Comparison of ENCODE assay signal across 9 cellular contexts in genomic region chr12:6312529-6313325, GRCh38.
DNase-seq lines count a peak whose midpoint lies in the region; ATAC-seq and TF ChIP-seq lines count a peak whose summit lies in the region.
"Had no signal": no experiment of that assay in that cellular context is flagged by ENCODE, and none has a peak within 500 bp of the region (broad histone marks: within the 10 kb centered on the region; RNA-seq: fewer than 3 reads in every experiment).

No MANE protein-coding gene starts in this region.

- H3K9me3 Mint-ChIP-seq in stimulated activated effector memory CD8-positive, alpha-beta T cell treated with anti-CD3 and anti-CD28 coated beads, Interleukin-12 subunit alpha, Interleukin-12 subunit beta, amount 100 ng/mL, for 72 hours, result no peaks in the 10 kb centered on the region

- peak overlapping the region; percentile 57 for H3K4me2 ChIP-seq in BLaER1

- H3K4me3 ChIP-seq in BLaER1, result no peak overlapping the region
- no peak overlapping the region for H3K4me3 ChIP-seq in epithelial cell of esophagus (ENCODE audit: low read length)

- peaks cover 27% of the 10 kb centered on the region for H3K4me1 ChIP-seq in BLaER1

- H3K4me3 Mint-ChIP-seq in stimulated activated effector memory CD8-positive, alpha-beta T cell treated with anti-CD3 and anti-CD28 coated beads, Interleukin-12 subunit alpha, Interleukin-12 subunit beta, amount 100 ng/mL, for 72 hours, result no peak overlapping the region
- H3K4me3 Mint-ChIP-seq: activated naive CD8-positive, alpha-beta T cell had no signal

- H3K27ac Mint-ChIP-seq in stimulated activated effector memory CD8-positive, alpha-beta T cell treated with anti-CD3 and anti-CD28 coated beads, Interleukin-12 subunit alpha, Interleukin-12 subunit beta, amount 100 ng/mL, for 72 hours, result peak overlapping the region; percentile 81
- H3K27ac Mint-ChIP-seq: activated naive CD8-positive, alpha-beta T cell had no signal

- H3K9me3 ChIP-seq in BLaER1, result no peaks in the 10 kb centered on the region

- peaks cover 21% of the 10 kb centered on the region for H3K4me1 Mint-ChIP-seq in stimulated activated effector memory CD8-positive, alpha-beta T cell treated with anti-CD3 and anti-CD28 coated beads, Interleukin-12 subunit alpha, Interleukin-12 subunit beta, amount 100 ng/mL, for 72 hours

- TF ChIP-seq CTCF in epithelial cell of esophagus (IDR thresholded peaks at IDR 0.05; ENCODE audit: insufficient read depth, low read depth, low read length, missing control alignments), result peak; percentile 7

- peaks cover 42% of the 10 kb centered on the region for H3K27me3 ChIP-seq in BLaER1

- H3K36me3 Mint-ChIP-seq in stimulated activated effector memory CD8-positive, alpha-beta T cell treated with anti-CD3 and anti-CD28 coated beads, Interleukin-12 subunit alpha, Interleukin-12 subunit beta, amount 100 ng/mL, for 72 hours, result peaks cover 2% of the 10 kb centered on the region
- H3K36me3 Mint-ChIP-seq: activated naive CD8-positive, alpha-beta T cell had no signal

- ATAC-seq in GM19035 (IDR thresholded peaks at IDR 0.05; ENCODE audit: unreplicated experiment), result peak; percentile 69
- peak; percentile 66 for ATAC-seq in HG03457 (IDR thresholded peaks at IDR 0.05; ENCODE audit: unreplicated experiment)
- ATAC-seq in stimulated activated effector memory CD8-positive, alpha-beta T cell treated with anti-CD3 and anti-CD28 coated beads, Interleukin-12 subunit alpha, Interleukin-12 subunit beta, amount 100 ng/mL, for 72 hours, result peak; percentile 53
- ATAC-seq in GM21367 (IDR thresholded peaks at IDR 0.05; ENCODE audit: unreplicated experiment), result no peak

- H4K20me1 ChIP-seq in BLaER1, result no peaks in the 10 kb centered on the region

- no peak overlapping the region for H3K27ac ChIP-seq in BLaER1

- H3K9ac ChIP-seq in BLaER1, result peak overlapping the region; percentile 47

- DNase-seq in epithelial cell of esophagus (ENCODE audit: low read depth), result peak; percentile 93
- no peak for DNase-seq in stimulated activated effector memory CD8-positive, alpha-beta T cell treated with anti-CD3 and anti-CD28 coated beads, Interleukin-12 subunit alpha, Interleukin-12 subunit beta, amount 100 ng/mL, for 72 hours (ENCODE audit: low spot score in 2 of 2)
- DNase-seq in activated T-cell treated with anti-CD3 and anti-CD28 coated beads, Interleukin-2, amount 50 U/mL, for 1 hour, result no peak
- DNase-seq in hippocampal formation (lab: John Stamatoyannopoulos, UW), result no peak

- no peaks in the 10 kb centered on the region for H3K36me3 ChIP-seq in BLaER1
